ENCODE assay signal across 8 cellular contexts in the genomic region with DNA sequence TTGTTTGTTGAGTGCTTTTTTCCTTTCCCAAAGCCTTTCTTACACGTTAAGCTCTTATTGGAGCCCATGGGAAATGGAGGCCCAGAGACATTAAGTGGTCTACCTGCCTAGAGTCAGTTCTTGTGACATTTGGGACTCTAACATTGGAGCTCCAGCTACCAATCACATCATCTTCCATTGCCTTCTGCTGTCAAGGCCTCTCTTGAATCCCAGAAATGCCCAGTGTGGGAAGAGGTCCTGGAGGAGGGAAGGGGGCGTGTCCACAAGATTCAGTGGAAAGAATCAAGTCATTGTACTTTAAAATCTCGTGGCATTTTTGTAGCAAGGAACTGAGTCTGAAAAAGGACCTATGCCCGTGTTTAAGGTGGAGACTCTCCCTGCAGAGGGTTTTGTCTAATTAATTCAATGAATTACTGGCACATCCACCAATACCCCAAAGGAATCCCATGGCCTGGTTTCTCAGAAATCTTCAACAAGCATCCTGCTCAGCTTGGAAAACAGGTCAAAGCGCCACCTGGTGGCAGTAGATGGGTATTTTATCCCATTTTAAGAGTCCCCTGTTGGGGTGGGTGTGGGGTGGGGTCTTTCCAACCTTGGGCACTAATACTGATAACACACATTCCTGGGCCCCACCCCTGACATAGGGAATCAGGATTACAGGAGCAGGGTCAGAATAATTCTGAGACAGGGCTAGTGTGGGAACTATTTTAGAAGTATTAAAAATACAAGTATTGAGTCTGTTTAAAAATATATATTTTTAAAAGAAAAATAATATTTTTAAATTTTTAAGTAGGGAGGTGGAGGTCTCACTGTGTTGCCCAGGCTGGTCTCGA. TPM values are rescaled to one million over a fixed set of nuclear protein-coding genes. Genes with fewer than 3 reads are reported as not detected.
DNase-seq lines count a peak whose midpoint lies in the region; ATAC-seq and TF ChIP-seq lines count a peak whose summit lies in the region.

No MANE protein-coding gene starts in this region.

- H3K36me3 Mint-ChIP-seq in activated CD8-positive, alpha-beta T cell treated with anti-CD3 and anti-CD28 coated beads for 36 hours (ENCODE audit: low read depth), result peaks cover 25% of the 10 kb centered on the region
- peaks cover 48% of the 10 kb centered on the region for H3K36me3 Mint-ChIP-seq in endodermal cell (ENCODE audit: low read depth)
- H3K36me3 Mint-ChIP-seq in stimulated activated effector memory CD8-positive, alpha-beta T cell treated with anti-CD3 and anti-CD28 coated beads, Interleukin-12 subunit alpha, Interleukin-12 subunit beta, amount 100 ng/mL, for 72 hours, result peaks cover 44% of the 10 kb centered on the region

- H3K4me3 Mint-ChIP-seq in activated CD8-positive, alpha-beta T cell treated with anti-CD3 and anti-CD28 coated beads for 36 hours, result no peak overlapping the region
- H3K4me3 Mint-ChIP-seq in endodermal cell, result no peak overlapping the region
- no peak overlapping the region for H3K4me3 Mint-ChIP-seq in stimulated activated effector memory CD8-positive, alpha-beta T cell treated with anti-CD3 and anti-CD28 coated beads, Interleukin-12 subunit alpha, Interleukin-12 subunit beta, amount 100 ng/mL, for 72 hours

- TF ChIP-seq CTCF in GM12873 (IDR thresholded peaks at IDR 0.05; ENCODE audit: insufficient read depth, low read depth, low read length, missing control alignments) (peak; percentile 70), endodermal cell (conservative IDR thresholded peaks at IDR 0.05) (peak; percentile 86)
- peak; percentile 79 for TF ChIP-seq CTCF in activated CD8-positive, alpha-beta T cell treated with anti-CD3 and anti-CD28 coated beads for 36 hours (IDR thresholded peaks at IDR 0.05)

- no peak overlapping the region for H3K27ac Mint-ChIP-seq in activated CD8-positive, alpha-beta T cell treated with anti-CD3 and anti-CD28 coated beads for 36 hours
- no peak overlapping the region for H3K27ac Mint-ChIP-seq in endodermal cell
- H3K27ac Mint-ChIP-seq in stimulated activated effector memory CD8-positive, alpha-beta T cell treated with anti-CD3 and anti-CD28 coated beads, Interleukin-12 subunit alpha, Interleukin-12 subunit beta, amount 100 ng/mL, for 72 hours, result no peak overlapping the region

- peaks cover 9% of the 10 kb centered on the region for H3K4me1 Mint-ChIP-seq in activated CD8-positive, alpha-beta T cell treated with anti-CD3 and anti-CD28 coated beads for 36 hours (ENCODE audit: low read depth)
- H3K4me1 Mint-ChIP-seq in endodermal cell, result peaks cover 5% of the 10 kb centered on the region
- H3K4me1 Mint-ChIP-seq in stimulated activated effector memory CD8-positive, alpha-beta T cell treated with anti-CD3 and anti-CD28 coated beads, Interleukin-12 subunit alpha, Interleukin-12 subunit beta, amount 100 ng/mL, for 72 hours, result peaks cover 13% of the 10 kb centered on the region

- no peaks in the 10 kb centered on the region for H3K9me3 ChIP-seq in endodermal cell (ENCODE audit: control insufficient read depth, low read length)

- intact Hi-C loops in activated CD8-positive, alpha-beta T cell treated with anti-CD3 and anti-CD28 coated beads for 36 hours (cut with micrococcal nuclease), result no loop called here

- peak; percentile 30 for ATAC-seq in activated CD8-positive, alpha-beta T cell treated with anti-CD3 and anti-CD28 coated beads for 36 hours
- peak; percentile 51 for ATAC-seq in stimulated activated effector memory CD8-positive, alpha-beta T cell treated with anti-CD3 and anti-CD28 coated beads, Interleukin-12 subunit alpha, Interleukin-12 subunit beta, amount 100 ng/mL, for 72 hours
- ATAC-seq in GM21360 (IDR thresholded peaks at IDR 0.05; ENCODE audit: unreplicated experiment), result no peak

- 73 to 96% methylated on average over 2 to 5 of the region's 6 CpGs for WGBS in endodermal cell (ENCODE audit: insufficient coverage in 1 of 2, insufficient read length in 1 of 2), 2 experiments

- no peaks in the 10 kb centered on the region for H3K4me1 ChIP-seq in endodermal cell (ENCODE audit: control insufficient read depth, insufficient read depth, low read length)

- H3K27me3 Mint-ChIP-seq in activated CD8-positive, alpha-beta T cell treated with anti-CD3 and anti-CD28 coated beads for 36 hours, result no peaks in the 10 kb centered on the region
- no peaks in the 10 kb centered on the region for H3K27me3 Mint-ChIP-seq in endodermal cell (ENCODE audit: insufficient read depth)

- H3K9me3 Mint-ChIP-seq in activated CD8-positive, alpha-beta T cell treated with anti-CD3 and anti-CD28 coated beads for 36 hours, result no peaks in the 10 kb centered on the region
- H3K9me3 Mint-ChIP-seq in endodermal cell, result no peaks in the 10 kb centered on the region
- no peaks in the 10 kb centered on the region for H3K9me3 Mint-ChIP-seq in stimulated activated effector memory CD8-positive, alpha-beta T cell treated with anti-CD3 and anti-CD28 coated beads, Interleukin-12 subunit alpha, Interleukin-12 subunit beta, amount 100 ng/mL, for 72 hours

- POLR2A ChIA-PET in activated CD8-positive, alpha-beta T cell treated with anti-CD3 and anti-CD28 coated beads for 36 hours (lab: Charles Lee), result no interaction called here

- H3K36me3 ChIP-seq in endodermal cell (ENCODE audit: control insufficient read depth, insufficient read depth, low read length), result peaks cover 53% of the 10 kb centered on the region

- no peaks in the 10 kb centered on the region for H3K27me3 ChIP-seq in endodermal cell (ENCODE audit: control insufficient read depth, insufficient read depth, low read length, poor library complexity, severe bottlenecking)

- H3K27ac ChIP-seq in endodermal cell (ENCODE audit: low read depth, low read length), result no peak overlapping the region

- no peak overlapping the region for H3K4me3 ChIP-seq in endodermal cell (ENCODE audit: low read length)

- CTCF ChIA-PET in activated CD8-positive, alpha-beta T cell treated with anti-CD3 and anti-CD28 coated beads for 36 hours (lab: Charles Lee), result interaction anchor here (0.7 to 4.3 kb wide), 22 partner anchors 8 to 235 kb away, joined by 3 to 56 read pairs (median 4); partner anchors contain the start of gene GPT2

- H3K9ac ChIP-seq in endodermal cell (ENCODE audit: extremely low read depth, low read length, poor library complexity, severe bottlenecking), result no peak overlapping the region

- DNase-seq in A172 (ENCODE audit: low spot score) (peak; percentile 52), NCI-H524 treated with DMSO at 0.1 percent for 48 hours (lab: John Stamatoyannopoulos, UW) (peak; percentile 19), endodermal cell (peak; percentile 90), mucosa of gallbladder (ENCODE audit: low spot score) (peak; percentile 41)
- peak; percentile 68 for DNase-seq in activated CD8-positive, alpha-beta T cell treated with anti-CD3 and anti-CD28 coated beads for 36 hours
- DNase-seq in stimulated activated effector memory CD8-positive, alpha-beta T cell treated with anti-CD3 and anti-CD28 coated beads, Interleukin-12 subunit alpha, Interleukin-12 subunit beta, amount 100 ng/mL, for 72 hours (ENCODE audit: low spot score in 2 of 2), result peak; percentile 36 to 69

RNA-seq across cellular contexts. Expression of gene GPT2, which starts 24.6 kb away (rescaled TPM):
- 17.3 and 17.6 TPM in 2 replicates for total RNA-seq in A172 (2014; rRNA removed; shearing (Covaris generic))
- 10 to 100 TPM; 39.3 to 50.6 TPM for total RNA-seq in activated CD8-positive, alpha-beta T cell treated with anti-CD3 and anti-CD28 coated beads for 36 hours
- 10 to 100 TPM; 44.1 to 65.5 TPM for total RNA-seq in endodermal cell
- 38.0 TPM for polyA plus RNA-seq in endodermal cell (2013, experiment 1 of 2)
- polyA plus RNA-seq in endodermal cell (2013, experiment 2 of 2), result 30.3 TPM
- 44.7 TPM for total RNA-seq in mucosa of gallbladder

Comparison
In these comparisons a context has a peak if more than half of its experiments do, and no peak if none do; other contexts are left out.
1. DNase-seq: peak in every context shown above with its lines; median percentile 90 in endodermal cell; 68 in activated CD8-positive, alpha-beta T cell treated with anti-CD3 and anti-CD28 coated beads for 36 hours; 52 in stimulated activated effector memory CD8-positive, alpha-beta T cell treated with anti-CD3 and anti-CD28 coated beads, Interleukin-12 subunit alpha, Interleukin-12 subunit beta, amount 100 ng/mL, for 72 hours; 52 in A172; 41 in mucosa of gallbladder; 19 in NCI-H524 treated with DMSO at 0.1 percent for 48 hours.